ENCODE assay signal across 26 cellular contexts in genomic region chr2:64658269-64658668, GRCh38. TPM values are rescaled to one million over a fixed set of nuclear protein-coding genes. Genes with fewer than 3 reads are reported as not detected.
DNase-seq lines count a peak whose midpoint lies in the region; ATAC-seq, FAIRE-seq and TF ChIP-seq lines count a peak whose summit lies in the region.
"Had no signal": no experiment of that assay in that cellular context is flagged by ENCODE, and none has a peak within 500 bp of the region (broad histone marks: within the 10 kb centered on the region; RNA-seq: fewer than 3 reads in every experiment).

No MANE protein-coding gene starts in this region.

- H3K36me3 ChIP-seq in BLaER1 (no peaks in the 10 kb centered on the region), GM12878 (ENCODE audit: control insufficient read depth in 2 of 2, insufficient read depth in 2 of 2, low read length in 1 of 2) (no peaks in the 10 kb centered on the region), suprapubic skin (no peaks in the 10 kb centered on the region), psoas muscle (ENCODE audit: insufficient read depth in 1 of 2, low read depth in 1 of 2) (no peaks in the 10 kb centered on the region), body of pancreas (replicated peaks in 1 of 2; ENCODE audit: insufficient read depth in 1 of 2, low read depth in 2 of 2) (no peaks in the 10 kb centered on the region)
- H3K36me3 ChIP-seq: ascending aorta, esophagus muscularis mucosa, neural progenitor cell, vagina had no signal

- ATAC-seq in GM18505 (IDR thresholded peaks at IDR 0.05; ENCODE audit: unreplicated experiment) (no peak), GM12878 (no peak), psoas muscle (no peak), body of pancreas (no peak)
- ATAC-seq: left colon, Right ventricle myocardium inferior had no signal

- H3K4me3 ChIP-seq in BLaER1 (no peak overlapping the region), GM12878 (no peak overlapping the region), suprapubic skin (no peak overlapping the region), psoas muscle (no peak overlapping the region), body of pancreas (no peak overlapping the region)
- H3K4me3 ChIP-seq: ascending aorta, esophagus muscularis mucosa, neural progenitor cell, skin epidermis, vagina had no signal

- no peaks in the 10 kb centered on the region for H3K9me3 ChIP-seq in BLaER1
- H3K9me3 ChIP-seq in GM12878 (replicated peaks; ENCODE audit: control insufficient read depth, insufficient read depth, low read length): no peaks in the 10 kb centered on the region
- H3K9me3 ChIP-seq in suprapubic skin: no peaks in the 10 kb centered on the region
- H3K9me3 ChIP-seq in psoas muscle: no peaks in the 10 kb centered on the region
- no peaks in the 10 kb centered on the region for H3K9me3 ChIP-seq in body of pancreas
- H3K9me3 ChIP-seq: ascending aorta, vagina had no signal

- TF ChIP-seq CTCF in GM12878 (IDR thresholded peaks at IDR 0.05 in 2 of 3, conservative IDR thresholded peaks at IDR 0.05 in 1 of 3; ENCODE audit: control insufficient read depth in 2 of 3, extremely low read depth in 1 of 3, insufficient read depth in 1 of 3, low read depth in 3 of 3, low read length in 3 of 3) (no peak), suprapubic skin (IDR thresholded peaks at IDR 0.05) (no peak), psoas muscle (IDR thresholded peaks at IDR 0.05) (no peak), body of pancreas (IDR thresholded peaks at IDR 0.05) (no peak)

- CTCF ChIA-PET in GM12878 (lab: Yijun Ruan, JAX): interaction anchor here (0.8 to 8.8 kb wide), 7 partner anchors 9 to 92 kb away, joined by 3 to 60 read pairs (median 3); no protein-coding TSS in a partner anchor

- POLR2A ChIA-PET in GM12878 (lab: Charles Lee): interaction anchor here (0.5 to 11.4 kb wide), 11 partner anchors 9 to 952 kb away, joined by 3 to 195 read pairs (median 5); no protein-coding TSS in a partner anchor

- H3K27ac ChIP-seq in BLaER1: no peak overlapping the region
- peak overlapping the region; percentile 36 for H3K27ac ChIP-seq in GM12878 (ENCODE audit: control insufficient read depth, insufficient read depth)
- H3K27ac ChIP-seq in suprapubic skin: no peak overlapping the region
- no peak overlapping the region for H3K27ac ChIP-seq in psoas muscle
- H3K27ac ChIP-seq in body of pancreas: no peak overlapping the region
- H3K27ac ChIP-seq: ascending aorta, esophagus muscularis mucosa, neural progenitor cell, vagina, VCaP had no signal

- H4K20me1 ChIP-seq in BLaER1: no peaks in the 10 kb centered on the region
- H4K20me1 ChIP-seq in GM12878 (ENCODE audit: control insufficient read depth, insufficient read depth): no peaks in the 10 kb centered on the region

- H3K4me2 ChIP-seq in BLaER1 (peak overlapping the region; percentile 96; the same call in 1 of the 2 replicates), GM12878 (ENCODE audit: control insufficient read depth, insufficient read depth) (peak overlapping the region; percentile 64)
- H3K4me2 ChIP-seq: neural progenitor cell had no signal

- RAD21 ChIA-PET in GM12878 (lab: Charles Lee; ENCODE audit: unreplicated experiment): interaction anchor here (0.7 to 12.0 kb wide), 10 partner anchors 9 to 93 kb away, joined by 3 to 221 read pairs (median 4); partner anchors contain the start of gene SERTAD2

- H3K4me1 ChIP-seq in BLaER1: peaks cover 61% of the 10 kb centered on the region
- peaks cover 57% of the 10 kb centered on the region for H3K4me1 ChIP-seq in GM12878 (ENCODE audit: control insufficient read depth, insufficient read depth, low read length)
- peaks cover 15% of the 10 kb centered on the region for H3K4me1 ChIP-seq in suprapubic skin
- peaks cover 6% of the 10 kb centered on the region for H3K4me1 ChIP-seq in psoas muscle
- peaks cover 10% of the 10 kb centered on the region for H3K4me1 ChIP-seq in body of pancreas

- TF ChIP-seq POLR2A in GM18505 (IDR thresholded peaks at IDR 0.05; ENCODE audit: borderline replicate concordance, extremely low read depth, insufficient read depth, insufficient read length): peak; percentile 40
- TF ChIP-seq POLR2A in GM12878 (IDR thresholded peaks at IDR 0.05; ENCODE audit: low read depth, low read length): no peak
- TF ChIP-seq POLR2A in suprapubic skin (IDR thresholded peaks at IDR 0.05): no peak
- no peak for TF ChIP-seq POLR2A in body of pancreas (IDR thresholded peaks at IDR 0.05)

- DNase-seq in NOMO-1 (lab: John Stamatoyannopoulos, UW; ENCODE audit: unreplicated experiment in 2 of 2) (peak; percentile 35 to 43), GM12878 (ENCODE audit: low read depth, low spot score) (no peak), suprapubic skin (ENCODE audit: low spot score in 2 of 2) (no peak), psoas muscle (no peak), HUDEP-2 (lab: John Stamatoyannopoulos, UW; ENCODE audit: unreplicated experiment in 76 of 76) (no peak), body of pancreas (no peak)
- DNase-seq: activated CD4-positive, alpha-beta memory T cell treated with anti-CD3 and anti-CD28 coated beads, Interleukin-2, amount 10 ng/mL, durations not matched to agents 7 days and 5 days; activated naive CD4-positive, alpha-beta T cell treated with anti-CD3 and anti-CD28 coated beads for 36 hours; activated T-cell treated with anti-CD3 and anti-CD28 coated beads, Interleukin-2, amount 50 U/mL, for 24 hours; DMS79 treated with DMSO at 0.1 percent for 48 hours; effector CD4-positive, alpha-beta T cell; left colon; midbrain; NCI-H187 treated with DMSO at 0.1 percent for 48 hours; NCI-H2227 treated with DMSO at 0.1 percent for 48 hours; stimulated activated CD4-positive, alpha-beta T cell treated with anti-CD3 and anti-CD28 coated beads, Interleukin-2, amount 100 ng/mL, for 48 hours had no signal

- TF ChIP-seq RAD21 in GM12878 (IDR thresholded peaks at IDR 0.05; ENCODE audit: insufficient read depth, low read depth, low read length): no peak

- no TSS peak for BruUV-seq in GM12878 (replicated peaks; lab: Mats Ljungman, UMichigan)

- no peak overlapping the region for H3K9ac ChIP-seq in BLaER1
- 0 out of 2 replicates have a peak overlapping the region, but pooled peaks have one; percentile 1 for H3K9ac ChIP-seq in GM12878 (ENCODE audit: control insufficient read depth, insufficient read depth, low read length)
- H3K9ac ChIP-seq: neural progenitor cell had no signal

- no peak overlapping the region; the same call in none of the 2 replicates for H2AFZ ChIP-seq in GM12878 (ENCODE audit: control insufficient read depth, low read depth, low read length)
- H2AFZ ChIP-seq: neural progenitor cell had no signal

- peaks cover 45% of the 10 kb centered on the region for H3K79me2 ChIP-seq in GM12878 (ENCODE audit: control insufficient read depth, insufficient read depth, low read length)

- WGBS in GM12878 (ENCODE audit: insufficient coverage, insufficient replicate concordance, low lambda C conversion rate, missing lambda C conversion rate): 2% methylated on average over 6 of the region's 6 CpGs
- 98% methylated on average over 6 of the region's 6 CpGs for WGBS in suprapubic skin
- WGBS in psoas muscle, 3 donors: 92 to 97% (median 94%) methylated on average over 6 of the region's 6 CpGs
- 82 to 85% methylated on average over 6 of the region's 6 CpGs for WGBS in body of pancreas, 2 donors

- SMC1A ChIA-PET in GM12878 (lab: Charles Lee; ENCODE audit: uncharacterized antibody, unreplicated experiment): interaction anchor here (1.1 to 33.0 kb wide), 11 partner anchors 9 to 203 kb away, joined by 3 to 945 read pairs (median 5); no protein-coding TSS in a partner anchor

- in situ Hi-C loops in GM12878 (cut with MboI): no loop called here

- FAIRE-seq in GM12878 (lab: Jason Lieb, UNC): no peak
- FAIRE-seq: H1 had no signal

- intact Hi-C loops in GM12878 (cut with micrococcal nuclease; ENCODE audit: unreplicated experiment) (no loop called here), psoas muscle (cut with DNase I) (no loop called here), body of pancreas (cut with DNase I) (loop anchor here (10.0 kb wide), 1 partner anchor 97 kb away; no protein-coding TSS in a partner anchor)

- H3K27me3 ChIP-seq in BLaER1 (no peaks in the 10 kb centered on the region), GM12878 (replicated peaks in 1 of 2; ENCODE audit: control insufficient read depth in 2 of 2, insufficient read depth in 2 of 2, low read length in 1 of 2) (no peaks in the 10 kb centered on the region), suprapubic skin (no peaks in the 10 kb centered on the region), psoas muscle (ENCODE audit: insufficient read depth in 3 of 3, low read length in 2 of 3) (no peaks in the 10 kb centered on the region), body of pancreas (no peaks in the 10 kb centered on the region)
- H3K27me3 ChIP-seq: ascending aorta, esophagus muscularis mucosa, neural progenitor cell, vagina had no signal

- no peak for TF ChIP-seq EP300 in GM12878 (IDR thresholded peaks at IDR 0.05; ENCODE audit: borderline replicate concordance in 1 of 2, control insufficient read depth in 1 of 2, low read depth in 2 of 2, low read length in 2 of 2)
- no peak for TF ChIP-seq EP300 in suprapubic skin (IDR thresholded peaks at IDR 0.05)

RNA-seq across cellular contexts. Expression of gene SERTAD2, which starts 4.6 kb away (rescaled TPM):
- total RNA-seq in GM12878 (2013; cell fraction: nucleolus; rRNA removed): 31.9 and 37.0 TPM in 2 replicates
- total RNA-seq in GM12878 (2014; rRNA removed): 11.5 and 14.4 TPM in 2 replicates
- total RNA-seq in GM12878 (2014; rRNA removed; fragmentation: Illumina TruSeq; extraction: Trizol): 12.0 and 12.5 TPM in 2 replicates
- total RNA-seq in GM12878 (2021): 27.8 and 28.5 TPM in 2 replicates
- 27.5 TPM for polyA plus RNA-seq in GM12878 (2011; ENCODE audit: low read depth)
- polyA plus RNA-seq in GM12878 (2011; rRNA removed): 22.5 and 23.5 TPM in 2 replicates
- polyA plus RNA-seq in GM12878 (2011; cell fraction: cytosol; rRNA removed): 27.5 and 27.6 TPM in 2 replicates
- 30.6 and 44.1 TPM in 2 replicates for polyA plus RNA-seq in GM12878 (2011; cell fraction: nucleus; rRNA removed)
- 19.6 and 29.4 TPM in 2 replicates for polyA plus RNA-seq in GM12878 (2012)
- 24.8 and 25.0 TPM in 2 replicates for polyA plus RNA-seq in GM12878 (2014; fragmentation: Illumina TruSeq; extraction: Trizol)
- polyA plus RNA-seq in GM12878 (2014; fragmentation: Nextera tagmentation; extraction: Ambion mirVana): 1 to 10 TPM; 7.9 TPM
- polyA plus RNA-seq in GM12878 (2014; rRNA removed): 28.6 and 28.7 TPM in 2 replicates
- polyA plus RNA-seq in GM12878 (2016; fragmentation: Nextera tagmentation; extraction: Ambion mirVana): 10 to 100 TPM; 19.4 to 20.8 TPM
- 30.0 and 30.9 TPM in 2 replicates for polyA minus RNA-seq in GM12878 (2011; rRNA and poly(A)+ RNA removed)
- polyA minus RNA-seq in GM12878 (2011; cell fraction: cytosol; rRNA and poly(A)+ RNA removed): 20.3 and 32.3 TPM in 2 replicates
- polyA minus RNA-seq in GM12878 (2011; cell fraction: nucleus; rRNA and poly(A)+ RNA removed): 59.5 and 130 TPM in 2 replicates
- 10 to 100 TPM; 23.7 to 36.4 (median 30.9) TPM for total RNA-seq in suprapubic skin
- total RNA-seq in psoas muscle: 10 to 100 TPM; 10.3 to 13.2 (median 11.5) TPM
- polyA plus RNA-seq in psoas muscle: 1 to 10 TPM; 3.3 to 9.2 (median 4.1) TPM
- 1 to 10 TPM; 3.3 to 6.7 TPM for total RNA-seq in body of pancreas

Comparison
In these comparisons a context has a peak if more than half of its experiments do, and no peak if none do; other contexts are left out.
1. DNase-seq: peak in NOMO-1 (2 of 2); none in GM12878 (single experiment), suprapubic skin (0 of 2), psoas muscle (0 of 2), HUDEP-2 (0 of 76) and body of pancreas (0 of 4).